ENCODE assay signal across 18 cellular contexts in genomic region chr13:25654332-25654731, GRCh38.
DNase-seq lines count a peak whose midpoint lies in the region; ATAC-seq and TF ChIP-seq lines count a peak whose summit lies in the region.
"Had no signal": no experiment of that assay in that cellular context is flagged by ENCODE, and none has a peak within 500 bp of the region (broad histone marks: within the 10 kb centered on the region; RNA-seq: fewer than 3 reads in every experiment).

No MANE protein-coding gene starts in this region.

- POLR2A ChIA-PET in RWPE1 (lab: Yijun Ruan, JAX; ENCODE audit: low non-redundant PET) = no interaction called here
- POLR2A ChIA-PET in CD8-positive, alpha-beta memory T cell (lab: Charles Lee) = no interaction called here

- CTCF ChIA-PET in RWPE1 (lab: Yijun Ruan, JAX) = no interaction called here
- CTCF ChIA-PET in CD8-positive, alpha-beta memory T cell (lab: Charles Lee) = no interaction called here

- H3K27me3 ChIP-seq in osteoblast (ENCODE audit: insufficient read depth, low read length) = no peaks in the 10 kb centered on the region
- H3K27me3 ChIP-seq in CD8-positive, alpha-beta memory T cell (ENCODE audit: insufficient read depth, low read length, poor library complexity, severe bottlenecking) = no peaks in the 10 kb centered on the region

- TF ChIP-seq CTCF in RWPE1 (conservative IDR thresholded peaks at IDR 0.05; ENCODE audit: low read depth) = no peak
- TF ChIP-seq CTCF in osteoblast (IDR thresholded peaks at IDR 0.05; ENCODE audit: extremely low read depth, low read depth, low read length) = no peak

- peaks cover 0 to 3% (median 0%) of the 10 kb centered on the region in 5 donors for H3K9me3 Mint-ChIP-seq in CD8-positive, alpha-beta memory T cell
- peaks cover 0 to 3% (median under 1%) of the 10 kb centered on the region in 6 donors for H3K9me3 Mint-ChIP-seq in immature natural killer cell

- no peaks in the 10 kb centered on the region for H3K4me1 ChIP-seq in osteoblast (ENCODE audit: insufficient read depth, low read length)
- no peaks in the 10 kb centered on the region for H3K4me1 ChIP-seq in CD8-positive, alpha-beta memory T cell (ENCODE audit: insufficient read depth, low read length)

- no peaks in the 10 kb centered on the region for H3K4me1 Mint-ChIP-seq in CD8-positive, alpha-beta memory T cell
- H3K4me1 Mint-ChIP-seq in immature natural killer cell = peaks cover 4 to 9% of the 10 kb centered on the region in 2 donors
- H3K4me1 Mint-ChIP-seq: CD4-positive, CD25-positive, alpha-beta regulatory T cell had no signal

- peak; percentile 48 for DNase-seq in Caki2 (ENCODE audit: low read depth)
- peak; percentile 71 for DNase-seq in M059J (ENCODE audit: low read depth)
- no peak for DNase-seq in RWPE1 (ENCODE audit: low spot score)
- peak; percentile 9 for DNase-seq in osteoblast (ENCODE audit: insufficient read length, low spot score, missing footprints)
- DNase-seq in CD8-positive, alpha-beta memory T cell = no peak
- no peak for DNase-seq in NCI-H2107 (lab: John Stamatoyannopoulos, UW)
- DNase-seq in immature natural killer cell = no peak
- DNase-seq: AML-193; CD4-positive, CD25-positive, alpha-beta regulatory T cell; DND-41; MM.1S; NCI-H1417; NCI-H2029 treated with DMSO at 0.1 percent for 48 hours; NCI-H226; PC-9; SHP77 had no signal

- H3K27ac ChIP-seq in RWPE1 (peak overlapping the region; percentile 37; the same call in 1 of the 2 replicates), osteoblast (ENCODE audit: low read depth, low read length) (no peak overlapping the region)
- H3K27ac ChIP-seq in CD8-positive, alpha-beta memory T cell (ENCODE audit: low read depth, low read length) = no peak overlapping the region
- H3K27ac ChIP-seq: PC-9 had no signal

- peaks cover 8 to 9% of the 10 kb centered on the region in 2 donors for H3K27me3 Mint-ChIP-seq in CD8-positive, alpha-beta memory T cell
- H3K27me3 Mint-ChIP-seq in immature natural killer cell (ENCODE audit: low read depth in 3 of 3) = peaks cover 0 to 10% (median 4%) of the 10 kb centered on the region in 3 donors

- no peak overlapping the region for H3K4me3 Mint-ChIP-seq in CD8-positive, alpha-beta memory T cell
- H3K4me3 Mint-ChIP-seq in immature natural killer cell = no peak overlapping the region
- H3K4me3 Mint-ChIP-seq: CD4-positive, CD25-positive, alpha-beta regulatory T cell had no signal

- ATAC-seq in HG02642 (IDR thresholded peaks at IDR 0.05; ENCODE audit: poor library complexity, unreplicated experiment) = no peak
- ATAC-seq: K562 had no signal

- H3K27ac Mint-ChIP-seq in CD8-positive, alpha-beta memory T cell = no peak overlapping the region
- no peak overlapping the region for H3K27ac Mint-ChIP-seq in immature natural killer cell
- H3K27ac Mint-ChIP-seq: CD4-positive, CD25-positive, alpha-beta regulatory T cell had no signal

- no peaks in the 10 kb centered on the region for H3K9me3 ChIP-seq in osteoblast (ENCODE audit: low read depth, low read length)
- H3K9me3 ChIP-seq in CD8-positive, alpha-beta memory T cell (ENCODE audit: low read length) = no peaks in the 10 kb centered on the region

- no peaks in the 10 kb centered on the region for H3K36me3 Mint-ChIP-seq in CD8-positive, alpha-beta memory T cell
- H3K36me3 Mint-ChIP-seq in immature natural killer cell = no peaks in the 10 kb centered on the region
- H3K36me3 Mint-ChIP-seq: CD4-positive, CD25-positive, alpha-beta regulatory T cell had no signal

- H3K36me3 ChIP-seq in osteoblast (ENCODE audit: insufficient read depth, low read length) = no peaks in the 10 kb centered on the region
- no peaks in the 10 kb centered on the region for H3K36me3 ChIP-seq in CD8-positive, alpha-beta memory T cell (ENCODE audit: insufficient read depth, low read length)

- no peak overlapping the region for H3K4me2 ChIP-seq in osteoblast (ENCODE audit: insufficient read depth, low read length)
- H3K4me2 ChIP-seq: PC-9 had no signal

- in situ Hi-C loops in Caki2 (cut with HindIII; ENCODE audit: low pct_unique_long_range_greater_than_20kb, low sequenced_read_pairs) = no loop called here

- H3K4me3 ChIP-seq in osteoblast (ENCODE audit: insufficient read depth, low read length) = no peak overlapping the region
- H3K4me3 ChIP-seq in CD8-positive, alpha-beta memory T cell (ENCODE audit: low read length) = no peak overlapping the region
- H3K4me3 ChIP-seq: K562, PC-9 had no signal

- no peak overlapping the region for H2AFZ ChIP-seq in osteoblast (ENCODE audit: low read length)
- H2AFZ ChIP-seq: PC-9 had no signal

- H4K20me1 ChIP-seq in osteoblast (ENCODE audit: insufficient read depth, low read length) = no peaks in the 10 kb centered on the region

- no peaks in the 10 kb centered on the region for H3K79me2 ChIP-seq in osteoblast (ENCODE audit: insufficient read depth, low read length)

Comparison
In these comparisons a context has a peak if more than half of its experiments do, and no peak if none do; other contexts are left out.
1. DNase-seq: peak in Caki2 (single experiment), M059J (single experiment) and osteoblast (single experiment); none in RWPE1 (single experiment), CD8-positive, alpha-beta memory T cell (0 of 5), NCI-H2107 (single experiment) and immature natural killer cell (0 of 3).